ENCODE assay signal across 27 cellular contexts in the genomic region with DNA sequence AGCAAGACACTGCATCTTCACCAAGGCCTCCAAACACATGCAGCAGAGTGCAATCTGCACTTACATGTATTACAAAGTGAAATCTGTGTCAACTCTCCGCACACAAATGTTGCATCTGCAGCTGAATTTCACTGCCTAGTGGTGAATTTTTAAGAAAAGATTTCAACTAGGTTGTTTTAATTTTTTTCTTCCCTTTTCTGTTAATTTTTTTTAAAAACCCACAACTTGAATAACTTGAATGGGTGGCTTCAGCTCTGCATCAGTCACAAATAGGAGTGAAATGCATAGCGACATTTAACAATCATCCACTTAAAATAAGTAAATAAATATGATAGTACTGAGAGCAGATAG. TPM values are rescaled to one million over a fixed set of nuclear protein-coding genes. Genes with fewer than 3 reads are reported as not detected.
DNase-seq lines count a peak whose midpoint lies in the region; ATAC-seq and TF ChIP-seq lines count a peak whose summit lies in the region.
"Had no signal": no experiment of that assay in that cellular context is flagged by ENCODE, and none has a peak within 500 bp of the region (broad histone marks: within the 10 kb centered on the region; RNA-seq: fewer than 3 reads in every experiment).

No MANE protein-coding gene starts in this region.

- no peak overlapping the region for H2AFZ ChIP-seq in IMR-90 (replicated peaks; ENCODE audit: low read length, poor library complexity)
- H2AFZ ChIP-seq: parathyroid adenoma had no signal

- peaks cover 88% of the 10 kb centered on the region for H3K27me3 ChIP-seq in IMR-90 (ENCODE audit: control insufficient read depth, insufficient read depth, low read length)
- H3K27me3 ChIP-seq in colonic mucosa, result no peaks in the 10 kb centered on the region
- H3K27me3 ChIP-seq: SJCRH30, testis had no signal

- in situ Hi-C loops in IMR-90 (cut with MboI; ENCODE audit: low sequenced_read_pairs), result loop anchor here (10.0 kb wide), 1 partner anchor 881 kb away; no protein-coding TSS in a partner anchor

- H2BK20ac ChIP-seq in IMR-90 (ENCODE audit: low read depth, low read length), result no peak overlapping the region

- ATAC-seq in IMR-90 (ENCODE audit: low read depth) (no peak), HG03196 (IDR thresholded peaks at IDR 0.05; ENCODE audit: unreplicated experiment) (no peak), HG03469 (IDR thresholded peaks at IDR 0.05; ENCODE audit: unreplicated experiment) (no peak)
- ATAC-seq in naive thymus-derived CD8-positive, alpha-beta T cell, result no peak
- no peak for ATAC-seq in stimulated activated naive B cell treated with anti-CD40 and anti-IgM and Interleukin-4, amounts not matched to agents 10 μg/mL and 1 μg/mL and 100 μg/mL, for 72 hours (replicated peaks)
- ATAC-seq: stimulated activated memory B cell treated with anti-CD40 and anti-IgM and Interleukin-4, amounts not matched to agents 10 μg/mL and 1 μg/mL and 100 μg/mL, for 72 hours had no signal

- H3K56ac ChIP-seq in IMR-90 (ENCODE audit: extremely low read depth, insufficient read depth, low read length), result no peak overlapping the region

- H3K27ac ChIP-seq in IMR-90 (ENCODE audit: insufficient read depth, low read length), result no peak overlapping the region
- peak overlapping the region; percentile 94 for H3K27ac ChIP-seq in colonic mucosa
- H3K27ac ChIP-seq: esophagus squamous epithelium, parathyroid adenoma, SJCRH30, testis had no signal

- no peak for TF ChIP-seq CTCF in IMR-90 (conservative IDR thresholded peaks at IDR 0.05; ENCODE audit: low read depth, low read length)
- no peak for TF ChIP-seq CTCF in colonic mucosa (IDR thresholded peaks at IDR 0.05)

- peaks cover 0 to 9% (median 0%) of the 10 kb centered on the region in 9 donors for H3K9me3 Mint-ChIP-seq in naive thymus-derived CD8-positive, alpha-beta T cell
- no peaks in the 10 kb centered on the region for H3K9me3 Mint-ChIP-seq in stimulated activated naive B cell treated with anti-CD40 and anti-IgM and Interleukin-4, amounts not matched to agents 10 μg/mL and 1 μg/mL and 100 μg/mL, for 72 hours
- H3K9me3 Mint-ChIP-seq: activated CD4-positive, alpha-beta T cell treated with anti-CD3 and anti-CD28 coated beads, Interleukin-2, amount 10 ng/mL, durations not matched to agents 24 days and 14 days; activated T-helper 2 cell treated with anti-CD3 and anti-CD28 coated beads, Interferon-gamma antibody, Interleukin-2, Interleukin-4, amounts not matched to agents 10 μg/mL and 5 μg/mL and 100 μg/mL, durations not matched to agents 14 hours and 24 hours and 36 hours; stimulated activated memory B cell treated with anti-CD40 and anti-IgM and Interleukin-4, amounts not matched to agents 10 μg/mL and 1 μg/mL and 100 μg/mL, for 72 hours had no signal

- peaks cover 4% of the 10 kb centered on the region; the same call in 1 of the 2 replicates for H4K20me1 ChIP-seq in IMR-90 (ENCODE audit: insufficient read depth, low read length)

- H3K9me3 ChIP-seq in IMR-90 (ENCODE audit: control insufficient read depth, insufficient read depth, low read length) (peaks cover 10% of the 10 kb centered on the region; the same call in 1 of the 2 replicates), colonic mucosa (no peaks in the 10 kb centered on the region)
- H3K9me3 ChIP-seq: esophagus squamous epithelium, SJCRH30, testis had no signal

- peaks cover 67 to 99% (median 77%) of the 10 kb centered on the region in 5 donors for H3K27me3 Mint-ChIP-seq in naive thymus-derived CD8-positive, alpha-beta T cell
- H3K27me3 Mint-ChIP-seq in stimulated activated naive B cell treated with anti-CD40 and anti-IgM and Interleukin-4, amounts not matched to agents 10 μg/mL and 1 μg/mL and 100 μg/mL, for 72 hours, result peaks cover 62 to 78% of the 10 kb centered on the region in 2 donors

- H4K8ac ChIP-seq in IMR-90 (ENCODE audit: low read depth in 2 of 2, low read length in 2 of 2), result no peak overlapping the region

- TF ChIP-seq POLR2A in IMR-90 (IDR thresholded peaks at IDR 0.05; ENCODE audit: low read depth, low read length), result no peak

- H3K23ac ChIP-seq in IMR-90 (ENCODE audit: low read depth, low read length), result 0 out of 2 replicates have a peak overlapping the region, but pooled peaks have one; percentile 3

- no peak overlapping the region for H3K27ac Mint-ChIP-seq in naive thymus-derived CD8-positive, alpha-beta T cell
- H3K27ac Mint-ChIP-seq in stimulated activated naive B cell treated with anti-CD40 and anti-IgM and Interleukin-4, amounts not matched to agents 10 μg/mL and 1 μg/mL and 100 μg/mL, for 72 hours, result peak overlapping the region; percentile 31
- H3K27ac Mint-ChIP-seq: activated CD4-positive, alpha-beta T cell treated with anti-CD3 and anti-CD28 coated beads, Interleukin-2, amount 10 ng/mL, durations not matched to agents 24 days and 14 days; stimulated activated memory B cell treated with anti-CD40 and anti-IgM and Interleukin-4, amounts not matched to agents 10 μg/mL and 1 μg/mL and 100 μg/mL, for 72 hours had no signal

- no TSS peak for BruUV-seq in IMR-90 (replicated peaks; lab: Mats Ljungman, UMichigan)

- no peak overlapping the region for H4K5ac ChIP-seq in IMR-90 (ENCODE audit: low read depth, low read length)

- H3K79me1 ChIP-seq in IMR-90 (ENCODE audit: low read depth in 1 of 2, low read length in 2 of 2), result no peaks in the 10 kb centered on the region

- H4K91ac ChIP-seq in IMR-90 (ENCODE audit: insufficient read depth, low read depth, low read length), result no peak overlapping the region

- no peak for TF ChIP-seq RAD21 in IMR-90 (IDR thresholded peaks at IDR 0.05; ENCODE audit: low read length)

- no CpG with 5 or more reads among the region's 2 CpGs for whole genome bisulfite sequencing in IMR-90 (ENCODE audit: extremely low coverage in 2 of 2, insufficient read length in 1 of 2), 2 experiments

- dilution Hi-C loops in IMR-90 (cut with HindIII; ENCODE audit: low sequenced_read_pairs, unreplicated experiment), result no loop called here

- H3K9ac ChIP-seq in IMR-90 (ENCODE audit: low read depth, low read length) (no peak overlapping the region), colonic mucosa (ENCODE audit: low read depth in 2 of 2, low read length in 2 of 2) (peak overlapping the region in 1 of 2 donors; percentile 89)
- H3K9ac ChIP-seq: parathyroid adenoma had no signal

- H3K36me3 ChIP-seq in IMR-90 (ENCODE audit: control insufficient read depth, insufficient read depth, low read length) (no peaks in the 10 kb centered on the region), colonic mucosa (no peaks in the 10 kb centered on the region)
- H3K36me3 ChIP-seq: esophagus squamous epithelium, SJCRH30 had no signal

- H3K36me3 Mint-ChIP-seq in naive thymus-derived CD8-positive, alpha-beta T cell, result peaks cover 2 to 5% (median 5%) of the 10 kb centered on the region in 3 donors
- H3K36me3 Mint-ChIP-seq in stimulated activated naive B cell treated with anti-CD40 and anti-IgM and Interleukin-4, amounts not matched to agents 10 μg/mL and 1 μg/mL and 100 μg/mL, for 72 hours, result peaks cover 2% of the 10 kb centered on the region in 2 donors
- H3K36me3 Mint-ChIP-seq: brain; CD8-positive, alpha-beta memory T cell; stimulated activated memory B cell treated with anti-CD40 and anti-IgM and Interleukin-4, amounts not matched to agents 10 μg/mL and 1 μg/mL and 100 μg/mL, for 72 hours had no signal

- no peak overlapping the region for H3K4me2 ChIP-seq in IMR-90 (ENCODE audit: low read depth, low read length)

- DNase-seq in IMR-90 (no peak), colonic mucosa (no peak), GM19240 (ENCODE audit: insufficient read length, low spot score) (no peak), GM19238 (ENCODE audit: insufficient read length, low spot score) (no peak)
- DNase-seq in naive thymus-derived CD8-positive, alpha-beta T cell, result no peak
- DNase-seq in stimulated activated naive B cell treated with anti-CD40 and anti-IgM and Interleukin-4, amounts not matched to agents 10 μg/mL and 1 μg/mL and 100 μg/mL, for 72 hours, result no peak
- DNase-seq: activated CD4-positive, alpha-beta T cell treated with anti-CD3 and anti-CD28 coated beads, Interleukin-2, amount 10 ng/mL, durations not matched to agents 24 days and 14 days; CD8-positive, alpha-beta memory T cell; DMS53; effector CD8-positive, alpha-beta T cell; esophagus squamous epithelium; GF-D8; Kasumi-1; mammary epithelial cell; NCI-H1092; NCI-H2029; NCI-H345; SJCRH30 had no signal

- no peak overlapping the region for H2AK9ac ChIP-seq in IMR-90 (replicated peaks; ENCODE audit: low read depth, low read length, poor library complexity)

- no peak overlapping the region for H3K14ac ChIP-seq in IMR-90 (replicated peaks; ENCODE audit: low read depth, low read length)

- H3K4me1 ChIP-seq in IMR-90 (ENCODE audit: control insufficient read depth, insufficient read depth, low read length) (no peaks in the 10 kb centered on the region), colonic mucosa (peaks cover 6% of the 10 kb centered on the region)
- H3K4me1 ChIP-seq: parathyroid adenoma, SJCRH30 had no signal

- CTCF ChIA-PET in IMR-90 (lab: Yijun Ruan, JAX), result no interaction called here

- H2BK15ac ChIP-seq in IMR-90 (ENCODE audit: low read depth, low read length), result no peak overlapping the region

- H2BK5ac ChIP-seq in IMR-90 (ENCODE audit: low read depth, low read length, poor library complexity, severe bottlenecking), result no peak overlapping the region

- H3K4me1 Mint-ChIP-seq in naive thymus-derived CD8-positive, alpha-beta T cell, result peaks cover 10 to 40% (median 32%) of the 10 kb centered on the region in 4 donors
- peaks cover 15 to 44% of the 10 kb centered on the region in 2 donors for H3K4me1 Mint-ChIP-seq in stimulated activated naive B cell treated with anti-CD40 and anti-IgM and Interleukin-4, amounts not matched to agents 10 μg/mL and 1 μg/mL and 100 μg/mL, for 72 hours
- H3K4me1 Mint-ChIP-seq: activated CD4-positive, alpha-beta T cell treated with anti-CD3 and anti-CD28 coated beads, Interleukin-2, amount 10 ng/mL, durations not matched to agents 24 days and 14 days had no signal

- POLR2A ChIA-PET in IMR-90 (lab: Charles Lee; ENCODE audit: unreplicated experiment), result no interaction called here
- POLR2A ChIA-PET in naive thymus-derived CD8-positive, alpha-beta T cell (lab: Charles Lee), result no interaction called here

- H3K4ac ChIP-seq in IMR-90 (ENCODE audit: low read depth, low read length), result no peak overlapping the region

- H2BK120ac ChIP-seq in IMR-90 (ENCODE audit: low read depth, low read length), result no peak overlapping the region

- H3K4me3 ChIP-seq in IMR-90 (ENCODE audit: insufficient read depth, low read depth, low read length) (no peak overlapping the region), colonic mucosa (peak overlapping the region; percentile 39)
- H3K4me3 ChIP-seq: SJCRH30, testis had no signal

- no peak overlapping the region for H3K18ac ChIP-seq in IMR-90 (ENCODE audit: low read depth, low read length)

- intact Hi-C loops in IMR-90 (cut with micrococcal nuclease) (loop anchor here (10.0 kb wide), 4 partner anchors 551 to 1911 kb away; partner anchors contain the start of gene TAX1BP1), colonic mucosa (cut with DNase I) (loop anchor here (10.0 kb wide), 2 partner anchors 551 to 901 kb away; partner anchors contain the start of gene TAX1BP1)

- peak overlapping the region in 8 of 10 donors; percentile 28 to 83 (median 46) for H3K4me3 Mint-ChIP-seq in naive thymus-derived CD8-positive, alpha-beta T cell
- no peak overlapping the region for H3K4me3 Mint-ChIP-seq in stimulated activated naive B cell treated with anti-CD40 and anti-IgM and Interleukin-4, amounts not matched to agents 10 μg/mL and 1 μg/mL and 100 μg/mL, for 72 hours
- H3K4me3 Mint-ChIP-seq: stimulated activated memory B cell treated with anti-CD40 and anti-IgM and Interleukin-4, amounts not matched to agents 10 μg/mL and 1 μg/mL and 100 μg/mL, for 72 hours had no signal

- no peak overlapping the region for H2AK5ac ChIP-seq in IMR-90 (ENCODE audit: low read depth, low read length)

- no peaks in the 10 kb centered on the region for H3K9me1 ChIP-seq in IMR-90 (ENCODE audit: insufficient read depth, low read length)

RNA-seq across cellular contexts. Expression of gene HOXA13, which starts 5.9 kb away (rescaled TPM):
- total RNA-seq in IMR-90 (2012; rRNA removed) (not detected in 2 replicates), colonic mucosa (10 to 100 TPM; 22.7 to 33.8 TPM)
- polyA plus RNA-seq in IMR-90 (2012; rRNA removed), result not detected in 2 replicates
- polyA plus RNA-seq in IMR-90 (2012; cell fraction: cytosol; rRNA removed), result not detected in 2 replicates
- polyA plus RNA-seq in IMR-90 (2012; cell fraction: nucleus; rRNA removed; ENCODE audit: low replicate concordance), result not detected in 2 replicates
- total RNA-seq in naive thymus-derived CD8-positive, alpha-beta T cell, result not detected
- not detected for polyA plus RNA-seq in naive thymus-derived CD8-positive, alpha-beta T cell
- total RNA-seq: activated CD4-positive, alpha-beta T cell treated with anti-CD3 and anti-CD28 coated beads, Interleukin-2, amount 10 ng/mL, durations not matched to agents 24 days and 14 days; activated T-helper 2 cell treated with anti-CD3 and anti-CD28 coated beads, Interferon-gamma antibody, Interleukin-2, Interleukin-4, amounts not matched to agents 10 μg/mL and 5 μg/mL and 100 μg/mL, durations not matched to agents 14 hours and 24 hours and 36 hours; CD8-positive, alpha-beta memory T cell; esophagus squamous epithelium; glomerular endothelial cell; mammary epithelial cell; T-helper 1 cell treated with Interleukin-12 subunit alpha and Interleukin-12 subunit beta and Interleukin-4 antibody, amounts not matched to agents 30 ng/mL and 1 ng/mL, for 36 hours; testis had no signal
- polyA plus RNA-seq: CD8-positive, alpha-beta memory T cell; mammary epithelial cell had no signal

RNA-seq across cellular contexts. Expression of gene HOXA11, which starts 8.9 kb away (rescaled TPM):
- total RNA-seq in IMR-90 (2012; rRNA removed) (not detected in 2 replicates), colonic mucosa (1 to 10 TPM; 2.9 to 3.7 TPM)
- 0.04 and 0.05 TPM in 2 replicates for polyA plus RNA-seq in IMR-90 (2012; rRNA removed)
- 0.05 TPM in 1 of 2 replicates, not detected in the other for polyA plus RNA-seq in IMR-90 (2012; cell fraction: cytosol; rRNA removed)
- polyA plus RNA-seq in IMR-90 (2012; cell fraction: nucleus; rRNA removed; ENCODE audit: low replicate concordance), result 0.04 TPM in 1 of 2 replicates, not detected in the other
- total RNA-seq in naive thymus-derived CD8-positive, alpha-beta T cell, result not detected
- polyA plus RNA-seq in naive thymus-derived CD8-positive, alpha-beta T cell, result not detected
- total RNA-seq: activated CD4-positive, alpha-beta T cell treated with anti-CD3 and anti-CD28 coated beads, Interleukin-2, amount 10 ng/mL, durations not matched to agents 24 days and 14 days; activated T-helper 2 cell treated with anti-CD3 and anti-CD28 coated beads, Interferon-gamma antibody, Interleukin-2, Interleukin-4, amounts not matched to agents 10 μg/mL and 5 μg/mL and 100 μg/mL, durations not matched to agents 14 hours and 24 hours and 36 hours; CD8-positive, alpha-beta memory T cell; esophagus squamous epithelium; T-helper 1 cell treated with Interleukin-12 subunit alpha and Interleukin-12 subunit beta and Interleukin-4 antibody, amounts not matched to agents 30 ng/mL and 1 ng/mL, for 36 hours had no signal
- polyA plus RNA-seq: CD8-positive, alpha-beta memory T cell had no signal

RNA-seq across cellular contexts. Expression of gene HOXA10, which starts 19.9 kb away (rescaled TPM):
- total RNA-seq in IMR-90 (2012; rRNA removed) (0.18 and 0.28 TPM in 2 replicates), colonic mucosa (10 to 100 TPM; 25.4 to 26.0 TPM)
- 0.10 TPM in 2 replicates for polyA plus RNA-seq in IMR-90 (2012; rRNA removed)
- polyA plus RNA-seq in IMR-90 (2012; cell fraction: cytosol; rRNA removed), result 0.05 and 0.30 TPM in 2 replicates
- polyA plus RNA-seq in IMR-90 (2012; cell fraction: nucleus; rRNA removed; ENCODE audit: low replicate concordance), result 0.04 and 0.19 TPM in 2 replicates
- total RNA-seq in naive thymus-derived CD8-positive, alpha-beta T cell, result not detected
- under 1 TPM in 1 of 3 donors, not detected in 2; 0.19 TPM for polyA plus RNA-seq in naive thymus-derived CD8-positive, alpha-beta T cell
- total RNA-seq: activated CD4-positive, alpha-beta T cell treated with anti-CD3 and anti-CD28 coated beads, Interleukin-2, amount 10 ng/mL, durations not matched to agents 24 days and 14 days; activated T-helper 2 cell treated with anti-CD3 and anti-CD28 coated beads, Interferon-gamma antibody, Interleukin-2, Interleukin-4, amounts not matched to agents 10 μg/mL and 5 μg/mL and 100 μg/mL, durations not matched to agents 14 hours and 24 hours and 36 hours; CD8-positive, alpha-beta memory T cell; esophagus squamous epithelium; T-helper 1 cell treated with Interleukin-12 subunit alpha and Interleukin-12 subunit beta and Interleukin-4 antibody, amounts not matched to agents 30 ng/mL and 1 ng/mL, for 36 hours had no signal

RNA-seq across cellular contexts. Expression of gene HOXA9, which starts 28.6 kb away (rescaled TPM):
- 0.18 and 0.28 TPM in 2 replicates for total RNA-seq in IMR-90 (2012; rRNA removed)
- 0.32 and 0.59 TPM in 2 replicates for polyA plus RNA-seq in IMR-90 (2012; rRNA removed)
- polyA plus RNA-seq in IMR-90 (2012; cell fraction: cytosol; rRNA removed), result 0.10 and 0.26 TPM in 2 replicates
- polyA plus RNA-seq in IMR-90 (2012; cell fraction: nucleus; rRNA removed; ENCODE audit: low replicate concordance), result 0.59 and 0.63 TPM in 2 replicates
- total RNA-seq in colonic mucosa, result 10 to 100 TPM; 19.5 to 22.1 TPM
- not detected for total RNA-seq in naive thymus-derived CD8-positive, alpha-beta T cell
- under 1 TPM in 1 of 3 donors, not detected in 2; 0.16 TPM for polyA plus RNA-seq in naive thymus-derived CD8-positive, alpha-beta T cell
- total RNA-seq: activated CD4-positive, alpha-beta T cell treated with anti-CD3 and anti-CD28 coated beads, Interleukin-2, amount 10 ng/mL, durations not matched to agents 24 days and 14 days; activated T-helper 2 cell treated with anti-CD3 and anti-CD28 coated beads, Interferon-gamma antibody, Interleukin-2, Interleukin-4, amounts not matched to agents 10 μg/mL and 5 μg/mL and 100 μg/mL, durations not matched to agents 14 hours and 24 hours and 36 hours; CD8-positive, alpha-beta memory T cell; T-helper 1 cell treated with Interleukin-12 subunit alpha and Interleukin-12 subunit beta and Interleukin-4 antibody, amounts not matched to agents 30 ng/mL and 1 ng/mL, for 36 hours had no signal
- polyA plus RNA-seq: CD8-positive, alpha-beta memory T cell had no signal

RNA-seq across cellular contexts. Expression of gene HOXA7, which starts 37.5 kb away (rescaled TPM):
- under 0.01 and 0.18 TPM in 2 replicates for total RNA-seq in IMR-90 (2012; rRNA removed)
- 1.7 TPM in 2 replicates for polyA plus RNA-seq in IMR-90 (2012; rRNA removed)
- polyA plus RNA-seq in IMR-90 (2012; cell fraction: cytosol; rRNA removed), result 2.0 and 2.2 TPM in 2 replicates
- polyA plus RNA-seq in IMR-90 (2012; cell fraction: nucleus; rRNA removed; ENCODE audit: low replicate concordance), result 0.51 and 0.71 TPM in 2 replicates
- 10 to 100 TPM; 21.9 to 24.4 TPM for total RNA-seq in colonic mucosa
- total RNA-seq in naive thymus-derived CD8-positive, alpha-beta T cell, result not detected
- polyA plus RNA-seq in naive thymus-derived CD8-positive, alpha-beta T cell, result not detected
- total RNA-seq: activated CD4-positive, alpha-beta T cell treated with anti-CD3 and anti-CD28 coated beads, Interleukin-2, amount 10 ng/mL, durations not matched to agents 24 days and 14 days; activated T-helper 2 cell treated with anti-CD3 and anti-CD28 coated beads, Interferon-gamma antibody, Interleukin-2, Interleukin-4, amounts not matched to agents 10 μg/mL and 5 μg/mL and 100 μg/mL, durations not matched to agents 14 hours and 24 hours and 36 hours; CD8-positive, alpha-beta memory T cell; T-helper 1 cell treated with Interleukin-12 subunit alpha and Interleukin-12 subunit beta and Interleukin-4 antibody, amounts not matched to agents 30 ng/mL and 1 ng/mL, for 36 hours had no signal
- polyA plus RNA-seq: CD8-positive, alpha-beta memory T cell had no signal

Comparison
In these comparisons a context has a peak if more than half of its experiments do, and no peak if none do; other contexts are left out.
1. H3K4me3 Mint-ChIP-seq: peak in naive thymus-derived CD8-positive, alpha-beta T cell (8 of 10); none in stimulated activated naive B cell treated with anti-CD40 and anti-IgM and Interleukin-4, amounts not matched to agents 10 μg/mL and 1 μg/mL and 100 μg/mL, for 72 hours (0 of 2).
2. RNA of gene HOXA13, which starts 5.9 kb away (total RNA-seq): 22.7 to 33.8 TPM in colonic mucosa; not detected in IMR-90 and not detected in naive thymus-derived CD8-positive, alpha-beta T cell; every median in the first group is over 10 times any median in the second.
3. RNA of gene HOXA10, which starts 19.9 kb away (total RNA-seq): 25.4 to 26.0 TPM in colonic mucosa; 0.18 to 0.28 TPM in IMR-90 and not detected in naive thymus-derived CD8-positive, alpha-beta T cell; every median in the first group is over 10 times any median in the second.